Comparison of ENCODE assay signal across 1 cellular context in the genomic region with DNA sequence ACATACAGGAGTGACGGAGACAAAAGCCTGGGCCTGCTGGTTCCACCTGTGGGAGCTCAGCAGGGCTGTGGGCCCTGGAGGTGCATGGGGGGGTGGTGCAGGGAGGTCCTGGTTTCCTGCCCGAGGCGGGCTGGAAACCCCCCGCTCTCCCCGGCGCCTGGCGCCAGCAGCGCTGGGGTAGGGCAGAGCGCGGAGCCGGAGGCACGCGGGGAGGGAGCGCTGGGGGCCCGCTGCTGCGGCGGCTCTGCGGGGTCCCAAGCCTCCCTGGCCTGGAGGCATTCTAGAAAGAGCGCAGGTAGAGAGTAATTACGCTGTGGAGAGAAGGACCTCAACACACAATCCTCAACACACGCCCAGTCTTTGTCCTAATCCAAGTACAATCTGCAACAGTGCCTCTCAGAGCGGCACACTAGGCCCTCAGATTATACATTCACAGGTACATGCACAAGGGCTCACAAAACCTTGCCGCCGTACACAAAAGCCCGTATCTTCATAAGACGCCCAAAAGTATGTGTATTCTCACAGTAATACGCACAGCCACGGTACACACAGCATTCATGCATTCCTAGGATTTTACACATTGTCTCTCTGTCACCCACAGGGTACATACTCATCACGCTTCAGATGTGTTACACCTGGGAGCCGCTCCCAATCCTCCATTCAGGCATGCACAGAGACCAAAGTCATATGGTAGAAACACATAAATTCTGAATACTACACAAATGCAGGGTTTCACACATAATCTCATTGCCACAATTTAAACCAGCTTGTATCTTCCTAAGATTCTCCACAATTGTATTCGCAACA.
TF ChIP-seq lines count a peak whose summit lies in the region.

No MANE protein-coding gene starts in this region.

TF ChIP-seq in GM12878, 131 proteins besides CTCF, POLR2A, EP300 and RAD21:
- no peak for TF ChIP-seq SREBF2 (IDR thresholded peaks at IDR 0.05; ENCODE audit: low read length)
